In the genomic region with DNA sequence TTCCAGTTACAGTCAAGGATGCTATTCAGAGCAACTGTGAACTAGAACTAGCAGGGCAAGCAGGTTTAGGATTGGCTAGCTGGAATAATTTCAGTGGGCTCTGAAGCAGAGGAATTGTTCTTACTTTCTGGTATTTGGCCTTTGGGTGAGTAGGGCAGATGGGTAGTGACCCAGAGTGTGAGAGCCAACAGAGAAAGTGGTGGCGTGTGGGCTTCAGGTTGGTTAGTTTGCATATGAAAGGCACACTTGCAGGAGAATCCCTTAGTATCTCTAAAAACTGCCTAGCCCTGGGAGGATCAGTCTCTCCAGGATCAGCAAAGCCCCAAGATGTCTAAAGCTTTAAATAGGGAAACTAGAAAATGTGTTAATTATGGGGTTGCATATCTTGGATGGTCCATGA, we compare ENCODE assay signal across 16 cellular contexts.
"Had no signal": no experiment of that assay in that cellular context is flagged by ENCODE, and none has a peak within 500 bp of the region (broad histone marks: within the 10 kb centered on the region; RNA-seq: fewer than 3 reads in every experiment).

No MANE protein-coding gene starts in this region.

- H3K27me3 ChIP-seq: esophagus muscularis mucosa, gastroesophageal sphincter, pancreas, thyroid gland had no signal

- H3K27ac ChIP-seq: epithelial cell of prostate, esophagus muscularis mucosa, gastroesophageal sphincter, pancreas, thyroid gland had no signal

- H3K9me3 ChIP-seq: esophagus muscularis mucosa, gastroesophageal sphincter, pancreas, thyroid gland had no signal

- H3K27me3 Mint-ChIP-seq: progenitor cell of endocrine pancreas, type B pancreatic cell had no signal

- DNase-seq: effector memory CD4-positive, alpha-beta T cell; occipital lobe; pancreas; right cardiac atrium; small intestine; stimulated activated CD4-positive, alpha-beta T cell treated with anti-CD3 and anti-CD28 coated beads, Interleukin-2, amount 100 ng/mL, for 48 hours; stimulated activated naive CD4-positive, alpha-beta T cell treated with Interleukin-2 at 50 U/mL for 16 hours; thyroid gland had no signal

- H3K36me3 Mint-ChIP-seq: mesothelial cell of epicardium; natural killer cell treated with Interleukin-12 subunit alpha and Interleukin-12 subunit beta and Interleukin-15 and Interleukin-18, amount 100 ng/mL, for 72 hours; type B pancreatic cell had no signal

- H3K27ac Mint-ChIP-seq: mesothelial cell of epicardium; natural killer cell treated with Interleukin-12 subunit alpha and Interleukin-12 subunit beta and Interleukin-15 and Interleukin-18, amount 100 ng/mL, for 72 hours; progenitor cell of endocrine pancreas; type B pancreatic cell had no signal

- H3K36me3 ChIP-seq: esophagus muscularis mucosa, gastroesophageal sphincter, pancreas, thyroid gland had no signal

- H3K4me3 ChIP-seq: esophagus muscularis mucosa, gastroesophageal sphincter, pancreas, thyroid gland had no signal

- H3K9me3 Mint-ChIP-seq: mesothelial cell of epicardium; natural killer cell treated with Interleukin-12 subunit alpha and Interleukin-12 subunit beta and Interleukin-15 and Interleukin-18, amount 100 ng/mL, for 72 hours; type B pancreatic cell had no signal

- H3K4me1 ChIP-seq: esophagus muscularis mucosa, gastroesophageal sphincter, pancreas, thyroid gland had no signal

- ATAC-seq: gastroesophageal sphincter; left lobe of liver; natural killer cell treated with Interleukin-12 subunit alpha and Interleukin-12 subunit beta and Interleukin-15 and Interleukin-18, amount 100 ng/mL, for 72 hours; pancreas; right cardiac atrium had no signal

- H3K4me3 Mint-ChIP-seq: mesothelial cell of epicardium; natural killer cell treated with Interleukin-12 subunit alpha and Interleukin-12 subunit beta and Interleukin-15 and Interleukin-18, amount 100 ng/mL, for 72 hours; type B pancreatic cell had no signal
